30 cellular contexts compared by ENCODE assay signal in the genomic region with DNA sequence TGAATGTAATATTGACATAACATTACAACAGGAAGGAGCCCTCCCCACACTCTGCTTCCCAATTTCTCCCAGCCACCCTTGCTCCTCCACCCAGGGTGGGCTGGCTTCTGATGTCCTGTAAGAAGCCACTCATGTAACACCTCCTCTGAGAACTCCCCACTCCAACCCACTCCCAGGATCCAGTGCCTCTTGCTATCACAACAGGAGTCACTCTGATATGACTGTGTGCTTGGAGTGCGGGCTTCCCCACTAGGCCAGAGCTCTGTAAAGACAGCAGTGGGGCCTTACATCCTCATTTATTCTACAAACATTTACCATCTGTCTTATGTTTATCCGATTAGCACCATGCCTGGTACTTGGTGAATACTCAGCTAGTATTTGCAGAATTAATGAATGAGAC.
"Had no signal": no experiment of that assay in that cellular context is flagged by ENCODE, and none has a peak within 500 bp of the region (broad histone marks: within the 10 kb centered on the region; RNA-seq: fewer than 3 reads in every experiment).

No MANE protein-coding gene starts in this region.

- H3K9me3 ChIP-seq: colonic mucosa, pancreas, suprapubic skin had no signal

- H3K4me3 Mint-ChIP-seq: dendritic cell treated with granulocyte-macrophage colony-stimulating factor and Interleukin-4, amounts not matched to agents 40 ng/mL and 50 ng/mL, for 4 days; endodermal cell; natural killer cell; stimulated activated naive CD8-positive, alpha-beta T cell treated with anti-CD3 and anti-CD28 coated beads, Interleukin-15, amount 100 ng/mL, for 72 hours had no signal

- H3K4me1 Mint-ChIP-seq: endodermal cell; natural killer cell; stimulated activated naive CD8-positive, alpha-beta T cell treated with anti-CD3 and anti-CD28 coated beads, Interleukin-15, amount 100 ng/mL, for 72 hours had no signal

- H3K27me3 ChIP-seq: colonic mucosa, foreskin keratinocyte, heart right ventricle, pancreas, suprapubic skin, transverse colon, upper lobe of right lung had no signal

- H3K27ac ChIP-seq: colonic mucosa, epithelial cell of prostate, foreskin keratinocyte, heart right ventricle, lower lobe of right lung, pancreas, suprapubic skin, transverse colon, upper lobe of right lung had no signal

- H3K4me3 ChIP-seq: colonic mucosa, heart right ventricle, lower lobe of right lung, pancreas, smooth muscle cell, suprapubic skin, transverse colon, upper lobe of right lung had no signal

- DNase-seq: colonic mucosa; effector CD8-positive, alpha-beta T cell; endodermal cell; foreskin keratinocyte; glutamatergic neuron; heart right ventricle; hippocampal formation; kidney glomerular epithelial cell; left colon; left ventricle myocardium superior; lower lobe of right lung; natural killer cell; occipital lobe; pancreas; stimulated activated CD4-positive, alpha-beta T cell treated with anti-CD3 and anti-CD28 coated beads, Interleukin-12 subunit alpha, Interleukin-12 subunit beta, amount 100 ng/mL, for 4 hours; stimulated activated CD4-positive, alpha-beta T cell treated with anti-CD3 and anti-CD28 coated beads, Interleukin-1b, Interleukin-23, amount 100 ng/mL, for 48 hours; stimulated activated CD4-positive, alpha-beta T cell treated with anti-CD3 and anti-CD28 coated beads, Interleukin-4, amount 100 ng/mL, for 1 hour; stimulated activated CD8-positive, alpha-beta memory T cell treated with anti-CD3 and anti-CD28 coated beads, Interleukin-4, amount 100 ng/mL, for 48 hours; stimulated activated naive CD4-positive, alpha-beta T cell; stimulated activated naive CD8-positive, alpha-beta T cell treated with anti-CD3 and anti-CD28 coated beads, Interleukin-15, amount 100 ng/mL, for 72 hours; transverse colon; upper lobe of right lung had no signal

- FAIRE-seq: islet of Langerhans, pancreas had no signal

- ATAC-seq: esophagus mucosa; foreskin keratinocyte; heart right ventricle; left colon; left ventricle myocardium superior; lower lobe of right lung; natural killer cell; pancreas; sciatic nerve; stimulated activated naive CD8-positive, alpha-beta T cell treated with anti-CD3 and anti-CD28 coated beads, Interleukin-15, amount 100 ng/mL, for 72 hours; upper lobe of right lung had no signal

- H3K36me3 ChIP-seq: colonic mucosa, heart right ventricle, lower lobe of right lung, pancreas, suprapubic skin, transverse colon, upper lobe of right lung had no signal

- H3K27ac Mint-ChIP-seq: dendritic cell treated with granulocyte-macrophage colony-stimulating factor and Interleukin-4, amounts not matched to agents 40 ng/mL and 50 ng/mL, for 4 days; endodermal cell; natural killer cell; progenitor cell of endocrine pancreas; stimulated activated naive CD8-positive, alpha-beta T cell treated with anti-CD3 and anti-CD28 coated beads, Interleukin-15, amount 100 ng/mL, for 72 hours had no signal

- H3K27me3 Mint-ChIP-seq: stimulated activated naive CD8-positive, alpha-beta T cell treated with anti-CD3 and anti-CD28 coated beads, Interleukin-15, amount 100 ng/mL, for 72 hours had no signal
